Comparison of ENCODE assay signal across 1 cellular context in the genomic region with DNA sequence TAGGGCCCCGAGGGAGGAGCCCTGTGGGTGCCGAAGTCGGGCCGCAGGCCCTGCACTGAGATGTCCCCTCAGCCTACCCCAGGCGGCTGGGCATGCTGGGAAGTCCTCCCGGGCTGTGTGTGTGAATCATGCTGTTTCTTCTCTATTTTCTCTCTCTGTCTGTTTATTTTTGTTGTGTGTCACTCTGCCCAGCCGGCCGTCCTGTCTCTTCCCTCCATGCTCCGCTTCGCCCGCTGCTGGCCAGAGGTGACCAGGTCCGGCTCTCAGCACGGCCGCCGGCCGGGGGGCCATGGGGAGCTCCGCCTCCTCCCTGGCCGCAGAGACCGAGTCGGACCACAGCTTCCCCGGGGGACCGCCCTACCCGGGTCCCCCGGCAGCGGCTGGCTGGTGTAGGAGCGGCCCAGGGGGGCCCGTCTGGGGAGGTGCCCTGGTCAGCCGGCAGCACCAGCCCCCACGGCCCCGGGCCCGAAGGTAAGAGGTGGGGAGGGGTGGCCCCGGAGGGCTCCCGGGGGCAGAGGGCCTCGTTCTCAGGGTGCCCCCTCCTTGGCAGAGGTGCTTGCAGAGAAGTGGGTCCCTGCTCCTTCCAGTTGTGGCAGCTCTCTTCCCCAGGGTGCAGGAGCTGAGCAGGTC.
TF ChIP-seq lines count a peak whose summit lies in the region.

No MANE protein-coding gene starts in this region.

TF ChIP-seq in K562, 482 proteins besides CTCF, POLR2A, EP300 and RAD21:
- TF ChIP-seq ZNF143 (CRISPR knock-in tag; IDR thresholded peaks at IDR 0.05) (no peak), POLR2G (IDR thresholded peaks at IDR 0.05; ENCODE audit: low read depth, low read length) (peak; percentile 35)
